Comparison of ENCODE assay signal across 8 cellular contexts in the genomic region with DNA sequence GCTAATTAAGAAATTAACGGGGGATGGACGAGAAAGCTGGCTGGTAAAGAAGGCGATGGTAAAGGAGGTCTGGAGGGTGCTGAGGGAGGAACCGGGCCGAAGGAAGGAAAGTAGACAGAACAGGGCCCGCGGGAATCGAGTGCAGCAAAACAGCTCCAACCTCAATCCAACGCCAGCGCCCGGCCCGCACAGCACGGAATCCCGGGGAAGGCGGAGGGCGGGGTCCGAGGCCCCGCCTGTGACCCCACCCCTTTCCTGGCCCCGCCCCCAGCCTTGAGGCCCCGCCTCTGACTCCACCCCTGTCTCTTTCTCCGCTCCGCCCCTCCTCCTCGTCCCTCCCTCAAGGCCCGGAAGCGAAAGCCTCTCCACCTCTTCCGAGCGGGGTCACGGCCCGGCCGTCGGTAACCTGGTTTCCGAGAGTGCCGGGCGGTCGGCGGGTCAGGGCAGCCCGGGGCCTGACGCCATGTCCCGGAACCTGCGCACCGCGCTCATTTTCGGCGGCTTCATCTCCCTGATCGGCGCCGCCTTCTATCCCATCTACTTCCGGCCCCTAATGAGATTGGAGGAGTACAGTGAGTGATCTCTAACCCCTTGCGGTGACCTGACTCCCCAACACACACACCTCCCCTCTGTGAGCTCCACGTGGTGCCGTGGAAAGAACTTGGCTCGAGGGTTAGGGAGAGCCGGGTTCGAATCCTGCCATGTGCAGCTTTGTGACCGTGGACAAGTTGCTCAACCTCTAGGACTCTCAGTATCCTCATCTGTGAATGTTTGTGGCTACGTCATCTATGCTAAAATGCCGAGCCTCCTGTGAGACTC. TPM values are rescaled to one million over a fixed set of nuclear protein-coding genes. Genes with fewer than 3 reads are reported as not detected.
DNase-seq lines count a peak whose midpoint lies in the region; ATAC-seq and TF ChIP-seq lines count a peak whose summit lies in the region.

A gene (plus strand): TSS at position 370 of the 819 bp plus-strand sequence. CDS start 94 bp downstream, at position 464.

- peaks cover 0 to 4% of the 10 kb centered on the region in 2 experiments for H3K36me3 ChIP-seq in SK-N-SH (replicated peaks in 1 of 2; ENCODE audit: control insufficient read depth in 1 of 2, insufficient read depth in 2 of 2, low read length in 1 of 2)

- H3K27me3 ChIP-seq in SK-N-SH (ENCODE audit: insufficient read depth), result no peaks in the 10 kb centered on the region

- H3K9ac ChIP-seq in SK-N-SH, result peak within 1 kb of the TSS; percentile 75

- peaks cover 3% of the 10 kb centered on the region for H3F3A ChIP-seq in SK-N-SH (replicated peaks; ENCODE audit: insufficient read depth)

- POLR2A ChIA-PET in SK-N-SH (lab: Yijun Ruan, JAX), result interaction anchor here (0.6 to 1.5 kb wide), 3 partner anchors 17 to 38 kb away, joined by 3 read pairs; no protein-coding TSS in a partner anchor

- H3K27ac ChIP-seq in SK-N-SH (ENCODE audit: low read depth in 2 of 2, low read length in 1 of 2) (peak within 1 kb of the TSS; percentile 77 to 89), temporal lobe (ENCODE audit: low read depth, low read length) (peak within 1 kb of the TSS; percentile 60)

- H3K9me3 ChIP-seq in SK-N-SH, result no peaks in the 10 kb centered on the region

- WGBS in SK-N-SH (ENCODE audit: low lambda C conversion rate), result under 1% methylated on average over 41 of the region's 57 CpGs

- no peak for TF ChIP-seq EP300 in SK-N-SH (IDR thresholded peaks at IDR 0.05; ENCODE audit: borderline replicate concordance in 1 of 2, low read depth in 1 of 2, low read length in 1 of 2)

- peak; percentile 97 for ATAC-seq in omental fat pad (ENCODE audit: low FRiP score)

- no peaks in the 10 kb centered on the region for H3K9me2 ChIP-seq in SK-N-SH

- H3K4me3 ChIP-seq in GM08714 (ENCODE audit: low read length) (peak within 1 kb of the TSS; percentile 79), HFF-Myc (replicated peaks; ENCODE audit: low read depth, low read length) (peak within 1 kb of the TSS; percentile 83), SK-N-SH (ENCODE audit: low read depth in 2 of 2, low read length in 1 of 2) (peak within 1 kb of the TSS; percentile 64 to 89)

- H3K79me2 ChIP-seq in SK-N-SH (ENCODE audit: insufficient read depth), result peaks cover 28% of the 10 kb centered on the region; the same call in 1 of the 2 replicates

- TF ChIP-seq RAD21 in SK-N-SH (IDR thresholded peaks at IDR 0.05; ENCODE audit: low read length), result 0 out of 2 replicates have a peak, but pooled peaks have one; percentile 0

- peaks cover 10 to 25% of the 10 kb centered on the region in 2 experiments; a peak in 2 of 4 replicates for H3K4me1 ChIP-seq in SK-N-SH (ENCODE audit: control insufficient read depth in 1 of 2, insufficient read depth in 2 of 2, low read depth in 1 of 2, low read length in 1 of 2)

- DNase-seq in HFF-Myc (ENCODE audit: extremely low read depth, low read depth) (peak; percentile 51), MV-4-11 (lab: John Stamatoyannopoulos, UW) (peak; percentile 86), SK-N-SH (peak; percentile 97), germinal center (ENCODE audit: low spot score) (peak; percentile 95), omental fat pad (ENCODE audit: low spot score) (peak; percentile 87)
- DNase-seq in activated naive CD4-positive, alpha-beta T cell treated with anti-CD3 and anti-CD28 coated beads, Interleukin-2, amount 50 U/mL, for 16 hours, result peak; percentile 83

- H4K20me1 ChIP-seq in SK-N-SH (ENCODE audit: insufficient read depth), result no peaks in the 10 kb centered on the region

- peak within 1 kb of the TSS; percentile 82 for H3K4me2 ChIP-seq in SK-N-SH

- TF ChIP-seq CTCF in HFF-Myc (IDR thresholded peaks at IDR 0.05; ENCODE audit: low read depth, low read length, missing control alignments) (no peak), SK-N-SH (IDR thresholded peaks at IDR 0.05) (no peak), omental fat pad (IDR thresholded peaks at IDR 0.05) (no peak)

- peak within 1 kb of the TSS; percentile 97 for H2AFZ ChIP-seq in SK-N-SH (ENCODE audit: low read depth)

- CTCF ChIA-PET in SK-N-SH (lab: Yijun Ruan, JAX), result interaction anchor here (0.6 to 2.2 kb wide), 5 partner anchors 9 to 146 kb away, joined by 3 to 14 read pairs (median 3); no protein-coding TSS in a partner anchor

TF ChIP-seq in SK-N-SH, 30 proteins besides CTCF, POLR2A, EP300 and RAD21 (continues in another document):
- TF ChIP-seq YY1 (IDR thresholded peaks at IDR 0.05; ENCODE audit: low read depth) (peak; percentile 58; the same call in 1 of the 2 replicates), MXI1 (IDR thresholded peaks at IDR 0.05; ENCODE audit: low read depth, low read length) (peak; percentile 87), NRF1 (IDR thresholded peaks at IDR 0.05; ENCODE audit: low read depth, low read length) (peak; percentile 55), RXRA (IDR thresholded peaks at IDR 0.05; ENCODE audit: borderline replicate concordance, low read depth) (peak; percentile 74; the same call in 1 of the 2 replicates), CHD2 (IDR thresholded peaks at IDR 0.05; ENCODE audit: low read length, partially characterized antibody) (peak; percentile 60), TEAD4 (IDR thresholded peaks at IDR 0.05; ENCODE audit: borderline replicate concordance, insufficient read depth) (no peak), RCOR1 (IDR thresholded peaks at IDR 0.05; ENCODE audit: low read length) (0 out of 2 replicates have a peak, but pooled peaks have one; percentile 11), JUND (IDR thresholded peaks at IDR 0.05) (no peak), SIN3A (IDR thresholded peaks at IDR 0.05; ENCODE audit: borderline replicate concordance, low read depth, low read length) (0 out of 2 replicates have a peak, but pooled peaks have one; percentile 2), FOXJ3 (CRISPR knock-in tag; IDR thresholded peaks at IDR 0.05) (peak; percentile 42; the same call in 1 of the 2 replicates), GABPA (IDR thresholded peaks at IDR 0.05; ENCODE audit: low read depth) (peak; percentile 91), GATA2 (CRISPR knock-in tag; IDR thresholded peaks at IDR 0.05) (no peak), ELF1 (IDR thresholded peaks at IDR 0.05) (peak; percentile 73), MEF2A (IDR thresholded peaks at IDR 0.05; ENCODE audit: borderline replicate concordance, low read depth) (no peak), RFX5 (IDR thresholded peaks at IDR 0.05; ENCODE audit: low read length) (no peak)
- TF ChIP-seq, protein P1, sequence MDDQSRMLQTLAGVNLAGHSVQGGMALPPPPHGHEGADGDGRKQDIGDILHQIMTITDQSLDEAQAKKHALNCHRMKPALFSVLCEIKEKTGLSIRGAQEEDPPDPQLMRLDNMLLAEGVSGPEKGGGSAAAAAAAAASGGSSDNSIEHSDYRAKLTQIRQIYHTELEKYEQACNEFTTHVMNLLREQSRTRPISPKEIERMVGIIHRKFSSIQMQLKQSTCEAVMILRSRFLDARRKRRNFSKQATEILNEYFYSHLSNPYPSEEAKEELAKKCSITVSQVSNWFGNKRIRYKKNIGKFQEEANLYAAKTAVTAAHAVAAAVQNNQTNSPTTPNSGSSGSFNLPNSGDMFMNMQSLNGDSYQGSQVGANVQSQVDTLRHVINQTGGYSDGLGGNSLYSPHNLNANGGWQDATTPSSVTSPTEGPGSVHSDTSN (IDR thresholded peaks at IDR 0.05), result 0 out of 2 replicates have a peak, but pooled peaks have one; percentile 7
- TF ChIP-seq, protein P2, sequence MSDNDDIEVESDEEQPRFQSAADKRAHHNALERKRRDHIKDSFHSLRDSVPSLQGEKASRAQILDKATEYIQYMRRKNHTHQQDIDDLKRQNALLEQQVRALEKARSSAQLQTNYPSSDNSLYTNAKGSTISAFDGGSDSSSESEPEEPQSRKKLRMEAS (IDR thresholded peaks at IDR 0.05; ENCODE audit: low read depth), result peak; percentile 91
- TF ChIP-seq, protein P3, sequence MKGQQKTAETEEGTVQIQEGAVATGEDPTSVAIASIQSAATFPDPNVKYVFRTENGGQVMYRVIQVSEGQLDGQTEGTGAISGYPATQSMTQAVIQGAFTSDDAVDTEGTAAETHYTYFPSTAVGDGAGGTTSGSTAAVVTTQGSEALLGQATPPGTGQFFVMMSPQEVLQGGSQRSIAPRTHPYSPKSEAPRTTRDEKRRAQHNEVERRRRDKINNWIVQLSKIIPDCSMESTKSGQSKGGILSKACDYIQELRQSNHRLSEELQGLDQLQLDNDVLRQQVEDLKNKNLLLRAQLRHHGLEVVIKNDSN (IDR thresholded peaks at IDR 0.05; ENCODE audit: borderline replicate concordance, low read depth), result peak; percentile 38; the same call in 1 of the 2 replicates
- TF ChIP-seq, protein P4, sequence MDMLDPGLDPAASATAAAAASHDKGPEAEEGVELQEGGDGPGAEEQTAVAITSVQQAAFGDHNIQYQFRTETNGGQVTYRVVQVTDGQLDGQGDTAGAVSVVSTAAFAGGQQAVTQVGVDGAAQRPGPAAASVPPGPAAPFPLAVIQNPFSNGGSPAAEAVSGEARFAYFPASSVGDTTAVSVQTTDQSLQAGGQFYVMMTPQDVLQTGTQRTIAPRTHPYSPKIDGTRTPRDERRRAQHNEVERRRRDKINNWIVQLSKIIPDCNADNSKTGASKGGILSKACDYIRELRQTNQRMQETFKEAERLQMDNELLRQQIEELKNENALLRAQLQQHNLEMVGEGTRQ (IDR thresholded peaks at IDR 0.05; ENCODE audit: borderline replicate concordance, low read depth, low read length), result no peak
- TF ChIP-seq, protein P5, sequence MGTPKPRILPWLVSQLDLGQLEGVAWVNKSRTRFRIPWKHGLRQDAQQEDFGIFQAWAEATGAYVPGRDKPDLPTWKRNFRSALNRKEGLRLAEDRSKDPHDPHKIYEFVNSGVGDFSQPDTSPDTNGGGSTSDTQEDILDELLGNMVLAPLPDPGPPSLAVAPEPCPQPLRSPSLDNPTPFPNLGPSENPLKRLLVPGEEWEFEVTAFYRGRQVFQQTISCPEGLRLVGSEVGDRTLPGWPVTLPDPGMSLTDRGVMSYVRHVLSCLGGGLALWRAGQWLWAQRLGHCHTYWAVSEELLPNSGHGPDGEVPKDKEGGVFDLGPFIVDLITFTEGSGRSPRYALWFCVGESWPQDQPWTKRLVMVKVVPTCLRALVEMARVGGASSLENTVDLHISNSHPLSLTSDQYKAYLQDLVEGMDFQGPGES (IDR thresholded peaks at IDR 0.05; ENCODE audit: low read depth, low read length), result no peak

RNA-seq across cellular contexts. Expression of the gene that starts here (rescaled TPM):
- 39.2 and 39.4 TPM in 2 replicates for polyA plus RNA-seq in SK-N-SH (2012; rRNA removed)
- polyA plus RNA-seq in SK-N-SH (2012; cell fraction: cytosol; rRNA removed), result 56.0 and 63.8 TPM in 2 replicates
- 7.7 and 12.2 TPM in 2 replicates for polyA plus RNA-seq in SK-N-SH (2012; cell fraction: nucleus; rRNA removed)
- 10 to 100 TPM; 21.4 to 33.5 (median 25.6) TPM for total RNA-seq in omental fat pad
- 17.0 TPM for total RNA-seq in temporal lobe

Comparison
In these comparisons a context has a peak if more than half of its experiments do, and no peak if none do; other contexts are left out.
1. Peak in every context shown above with its lines: DNase-seq, ATAC-seq, H3K4me3 ChIP-seq and H3K27ac ChIP-seq.